ENCODE assay signal across 7 cellular contexts in the genomic region with DNA sequence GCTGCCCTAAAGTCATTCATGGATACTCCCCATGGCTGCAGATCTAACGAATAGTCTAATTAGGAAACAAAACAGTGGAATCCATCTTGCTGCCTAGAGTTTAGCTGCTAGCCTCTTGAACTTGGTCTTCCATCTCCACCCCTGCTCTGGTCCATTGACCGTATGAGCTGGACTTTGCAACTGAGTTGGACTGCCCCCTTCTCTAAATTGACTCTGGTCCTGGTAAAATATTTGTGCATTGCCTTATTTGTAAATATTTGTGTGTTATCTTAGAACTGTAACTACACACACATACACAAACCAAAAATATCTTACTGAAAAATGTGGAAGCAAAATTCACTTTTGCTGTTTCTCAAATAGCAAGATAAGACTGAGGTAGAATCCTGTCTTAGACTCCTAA.
"Had no signal": no experiment of that assay in that cellular context is flagged by ENCODE, and none has a peak within 500 bp of the region (broad histone marks: within the 10 kb centered on the region; RNA-seq: fewer than 3 reads in every experiment).

No MANE protein-coding gene starts in this region.

- DNase-seq: IMR-90, KBM-7, KG1 had no signal

- ATAC-seq: K562 had no signal

- H3K4me2 ChIP-seq: KMS-11 had no signal

- FAIRE-seq: HTR-8/SVneo, K562 had no signal

- H3K9ac ChIP-seq: KMS-11 had no signal

- H3K27ac ChIP-seq: HL-60, KMS-11 had no signal

- H3K4me3 ChIP-seq: K562 had no signal
